16 cellular contexts compared by ENCODE assay signal in genomic region chr20:63732118-63733095, GRCh38. TPM values are rescaled to one million over a fixed set of nuclear protein-coding genes. Genes with fewer than 3 reads are reported as not detected.
A peak's percentile ranks its signal among the peaks of the same experiment; 100 is the strongest.
DNase-seq lines count a peak whose midpoint lies in the region; ATAC-seq, FAIRE-seq and TF ChIP-seq lines count a peak whose summit lies in the region.
"Had no signal": no experiment of that assay in that cellular context is flagged by ENCODE, and none has a peak within 500 bp of the region (broad histone marks: within the 10 kb centered on the region; RNA-seq: fewer than 3 reads in every experiment).

No MANE protein-coding gene starts in this region.

- no peak overlapping the region for H3K4me3 ChIP-seq in BLaER1
- no peak overlapping the region for H3K4me3 ChIP-seq in OCI-LY3 (ENCODE audit: low read length)
- H3K4me3 ChIP-seq in HepG2 (replicated peaks in 1 of 3; ENCODE audit: insufficient read depth in 1 of 3, low read depth in 2 of 3, low read length in 3 of 3) = no peak overlapping the region
- H3K4me3 ChIP-seq: MG63 had no signal

- DNase-seq in HEK293T (ENCODE audit: extremely low spot score) = no peak
- DNase-seq in HepG2 (ENCODE audit: low spot score) = no peak
- DNase-seq in T-cell = no peak
- no peak for DNase-seq in SKM-1 treated with dmso at 0.1 percent for 144 hours (lab: John Stamatoyannopoulos, UW; ENCODE audit: unreplicated experiment)
- DNase-seq: C1 segment of cervical spinal cord, GF-D8, H9, KG1, MG63, NCI-H1105 treated with DMSO at 0.1 percent for 48 hours, NCI-H1694 treated with DMSO at 0.1 percent for 48 hours had no signal

- ATAC-seq in HepG2 = no peak
- ATAC-seq in GM21529 (IDR thresholded peaks at IDR 0.05; ENCODE audit: unreplicated experiment) = no peak
- no peak for ATAC-seq in T-cell (replicated peaks in 1 of 4)
- no peak for ATAC-seq in HG03521 (IDR thresholded peaks at IDR 0.05; ENCODE audit: unreplicated experiment)
- ATAC-seq: Right ventricle myocardium inferior had no signal

- no peak overlapping the region for H3K4me3 Mint-ChIP-seq in T-cell
- H3K4me3 Mint-ChIP-seq: H9 had no signal

- H3K9me3 ChIP-seq in BLaER1 (no peaks in the 10 kb centered on the region), OCI-LY3 (ENCODE audit: insufficient read depth, low read length) (no peaks in the 10 kb centered on the region), HepG2 (ENCODE audit: low read length) (no peaks in the 10 kb centered on the region)
- H3K9me3 ChIP-seq: MG63 had no signal

- H3K4me1 ChIP-seq in BLaER1 (peaks cover 99% of the 10 kb centered on the region), OCI-LY3 (ENCODE audit: low read length) (peaks cover 67% of the 10 kb centered on the region), HepG2 (ENCODE audit: insufficient read depth, low read length) (peaks cover 57% of the 10 kb centered on the region)

- H3K79me2 ChIP-seq in OCI-LY3 (ENCODE audit: low read length) = peaks cover 18% of the 10 kb centered on the region
- H3K79me2 ChIP-seq in HepG2 (ENCODE audit: insufficient read depth, low read length) = peaks cover 37% of the 10 kb centered on the region

- peak; percentile 82 for FAIRE-seq in HepG2 (lab: Jason Lieb, UNC)

- H3K36me3 Mint-ChIP-seq in T-cell = peaks cover 9% of the 10 kb centered on the region

- H3K4me2 ChIP-seq in BLaER1 (peak overlapping the region; percentile 81), OCI-LY3 (ENCODE audit: low read length) (no peak overlapping the region), HepG2 (ENCODE audit: low read depth, low read length) (no peak overlapping the region)

- no peak overlapping the region for H3K27ac Mint-ChIP-seq in T-cell
- H3K27ac Mint-ChIP-seq: H9 had no signal

- no peaks in the 10 kb centered on the region for H3K27me3 Mint-ChIP-seq in T-cell

- H2AFZ ChIP-seq in OCI-LY3 (ENCODE audit: low read depth, low read length) (no peak overlapping the region), HepG2 (ENCODE audit: low read length) (no peak overlapping the region)

- intact Hi-C loops in HepG2 (cut with micrococcal nuclease; ENCODE audit: unreplicated experiment) = no loop called here

- in situ Hi-C loops in HepG2 (cut with HindIII; ENCODE audit: extremely low pct_ligation_motif_present, low pct_unique_long_range_greater_than_20kb) = no loop called here

- no peak for TF ChIP-seq RAD21 in HepG2 (CRISPR knock-in tag; IDR thresholded peaks at IDR 0.05)

- H3K27me3 ChIP-seq in BLaER1 = no peaks in the 10 kb centered on the region
- no peaks in the 10 kb centered on the region for H3K27me3 ChIP-seq in OCI-LY3 (ENCODE audit: low read depth, low read length)
- H3K27me3 ChIP-seq in HepG2 (ENCODE audit: control insufficient read depth in 1 of 2, insufficient read depth in 2 of 2, low read length in 2 of 2) = no peaks in the 10 kb centered on the region
- H3K27me3 ChIP-seq: MG63 had no signal

- WGBS in HepG2 (ENCODE audit: low lambda C conversion rate) = 87% methylated on average over 38 of the region's 38 CpGs

- peaks cover 29% of the 10 kb centered on the region for H3K36me3 ChIP-seq in BLaER1
- peaks cover 36% of the 10 kb centered on the region for H3K36me3 ChIP-seq in OCI-LY3 (replicated peaks; ENCODE audit: low read depth, low read length)
- peaks cover 30 to 47% of the 10 kb centered on the region in 2 experiments for H3K36me3 ChIP-seq in HepG2 (replicated peaks in 1 of 2; ENCODE audit: control insufficient read depth in 1 of 2, insufficient read depth in 2 of 2, low read length in 2 of 2)

- peaks cover 27 to 45% (median 37%) of the 10 kb centered on the region in 3 donors for H3K4me1 Mint-ChIP-seq in T-cell
- H3K4me1 Mint-ChIP-seq: H9 had no signal

- POLR2A ChIA-PET in HEK293T (lab: Yijun Ruan, JAX) = no interaction called here
- POLR2A ChIA-PET in HepG2 (lab: Yijun Ruan, JAX) = interaction anchor here (7.3 kb wide), 1 partner anchor 25 kb away, joined by 190 read pairs; the partner anchor contains the start of genes ARFRP1 and ZGPAT
- POLR2A ChIA-PET in T-cell (lab: Charles Lee) = no interaction called here

- CTCF ChIA-PET in HEK293T (lab: Yijun Ruan, JAX) (no interaction called here), HepG2 (lab: Yijun Ruan, JAX; ENCODE audit: low intra/inter-chr PET ratio, low total read pairs) (no interaction called here), T-cell (lab: Charles Lee) (no interaction called here)

- 0 out of 2 replicates have a peak overlapping the region, but pooled peaks have one; percentile 29 for H3K9ac ChIP-seq in BLaER1
- no peak overlapping the region for H3K9ac ChIP-seq in OCI-LY3 (ENCODE audit: low read length)
- no peak overlapping the region for H3K9ac ChIP-seq in HepG2 (ENCODE audit: insufficient read depth, low read depth, low read length)

- TF ChIP-seq EP300 in HepG2 (IDR thresholded peaks at IDR 0.05; ENCODE audit: low read depth in 2 of 2, low read length in 2 of 2) = no peak
- no peak for TF ChIP-seq EP300 in HepG2 (CRISPR knock-in tag; IDR thresholded peaks at IDR 0.05; ENCODE audit: borderline replicate concordance)

- TF ChIP-seq CTCF in OCI-LY3 (IDR thresholded peaks at IDR 0.05; ENCODE audit: low read depth, low read length) = no peak
- no peak for TF ChIP-seq CTCF in HepG2 (CRISPR knock-in tag; IDR thresholded peaks at IDR 0.05)

- peak in 1 of 2 experiments; percentile 46; a peak in 1 of 4 replicates for TF ChIP-seq POLR2A in HepG2 (IDR thresholded peaks at IDR 0.05; ENCODE audit: insufficient read depth in 1 of 2, low read depth in 2 of 2, low read length in 2 of 2)

- H3K9me3 Mint-ChIP-seq in T-cell = no peaks in the 10 kb centered on the region
- H3K9me3 Mint-ChIP-seq: H9 had no signal

- H4K20me1 ChIP-seq in BLaER1 = peaks cover 10% of the 10 kb centered on the region
- H4K20me1 ChIP-seq in OCI-LY3 (ENCODE audit: insufficient read depth, low read length) = no peaks in the 10 kb centered on the region
- H4K20me1 ChIP-seq in HepG2 (ENCODE audit: insufficient read depth, low read length) = no peaks in the 10 kb centered on the region

- H3K27ac ChIP-seq in BLaER1 (peak overlapping the region; percentile 85; the same call in 1 of the 2 replicates), OCI-LY3 (ENCODE audit: low read length) (0 out of 2 replicates have a peak overlapping the region, but pooled peaks have one; percentile 99), HepG2 (ENCODE audit: extremely low read length, insufficient read depth, low read length) (no peak overlapping the region)

- BruUV-seq in HepG2 (replicated peaks; lab: Mats Ljungman, UMichigan) = no TSS peak

RNA-seq across cellular contexts. Expression of gene LIME1, which starts 4.1 kb away (rescaled TPM):
- total RNA-seq in HepG2 (2016; rRNA removed; fragmentation: Illumina TruSeq; extraction: Trizol) = 51.5 and 61.5 TPM in 2 replicates
- 59.8 and 81.2 TPM in 2 replicates for total RNA-seq in HepG2 (2016; cell fraction: cytosol; rRNA removed; fragmentation: Illumina TruSeq; extraction: Trizol; ENCODE audit: low read depth)
- 46.5 and 57.9 TPM in 2 replicates for total RNA-seq in HepG2 (2016; cell fraction: insoluble cytoplasmic fraction; rRNA removed; fragmentation: Illumina TruSeq; extraction: Trizol)
- total RNA-seq in HepG2 (2016; cell fraction: membrane; rRNA removed; fragmentation: Illumina TruSeq; extraction: Trizol) = 59.4 and 77.4 TPM in 2 replicates
- 31.7 and 32.4 TPM in 2 replicates for total RNA-seq in HepG2 (2016; cell fraction: nucleus; rRNA removed; fragmentation: Illumina TruSeq; extraction: Trizol)
- polyA plus RNA-seq in HepG2 (2011; rRNA removed) = 13.0 and 23.5 TPM in 2 replicates
- polyA plus RNA-seq in HepG2 (2011; cell fraction: cytosol; rRNA removed) = 20.4 and 43.4 TPM in 2 replicates
- 145 and 202 TPM in 2 replicates for polyA plus RNA-seq in HepG2 (2011; cell fraction: nucleus; rRNA removed)
- 14.6 and 20.3 TPM in 2 replicates for polyA plus RNA-seq in HepG2 (2012)
- polyA plus RNA-seq in HepG2 (2016; cell fraction: cytosol; fragmentation: Illumina TruSeq; extraction: Trizol; ENCODE audit: low read depth) = 90.7 and 108 TPM in 2 replicates
- 72.4 and 82.2 TPM in 2 replicates for polyA plus RNA-seq in HepG2 (2016; cell fraction: insoluble cytoplasmic fraction; fragmentation: Illumina TruSeq; extraction: Trizol; ENCODE audit: low read depth)
- polyA plus RNA-seq in HepG2 (2016; cell fraction: membrane; fragmentation: Illumina TruSeq; extraction: Trizol; ENCODE audit: low read depth) = 75.9 and 77.5 TPM in 2 replicates
- polyA plus RNA-seq in HepG2 (2016; cell fraction: nucleus; fragmentation: Illumina TruSeq; extraction: Trizol; ENCODE audit: insufficient read depth, low read depth) = 89.9 and 96.0 TPM in 2 replicates
- polyA minus RNA-seq in HepG2 (2011; rRNA and poly(A)+ RNA removed; ENCODE audit: low replicate concordance) = 2.1 and 20.3 TPM in 2 replicates
- 22.2 and 31.7 TPM in 2 replicates for polyA minus RNA-seq in HepG2 (2011; cell fraction: cytosol; rRNA and poly(A)+ RNA removed)
- 13.2 and 15.8 TPM in 2 replicates for polyA minus RNA-seq in HepG2 (2011; cell fraction: nucleus; rRNA and poly(A)+ RNA removed)
- total RNA-seq in T-cell = 100 to 1,000 TPM; 144 to 248 (median 172) TPM

RNA-seq across cellular contexts. Expression of gene SLC2A4RG, which starts 7.2 kb away (rescaled TPM):
- total RNA-seq in HepG2 (2016; rRNA removed; fragmentation: Illumina TruSeq; extraction: Trizol) (47.4 and 91.4 TPM in 2 replicates), T-cell (100 to 1,000 TPM; 110 to 173 (median 135) TPM)
- 129 and 134 TPM in 2 replicates for total RNA-seq in HepG2 (2016; cell fraction: cytosol; rRNA removed; fragmentation: Illumina TruSeq; extraction: Trizol; ENCODE audit: low read depth)
- 39.6 and 94.5 TPM in 2 replicates for total RNA-seq in HepG2 (2016; cell fraction: insoluble cytoplasmic fraction; rRNA removed; fragmentation: Illumina TruSeq; extraction: Trizol)
- 171 and 186 TPM in 2 replicates for total RNA-seq in HepG2 (2016; cell fraction: membrane; rRNA removed; fragmentation: Illumina TruSeq; extraction: Trizol)
- total RNA-seq in HepG2 (2016; cell fraction: nucleus; rRNA removed; fragmentation: Illumina TruSeq; extraction: Trizol) = 92.1 and 130 TPM in 2 replicates
- polyA plus RNA-seq in HepG2 (2011; rRNA removed) = 95.9 and 105 TPM in 2 replicates
- 36.7 and 62.3 TPM in 2 replicates for polyA plus RNA-seq in HepG2 (2011; cell fraction: cytosol; rRNA removed)
- 581 and 754 TPM in 2 replicates for polyA plus RNA-seq in HepG2 (2011; cell fraction: nucleus; rRNA removed)
- polyA plus RNA-seq in HepG2 (2012) = 65.4 and 92.2 TPM in 2 replicates
- 354 and 372 TPM in 2 replicates for polyA plus RNA-seq in HepG2 (2016; cell fraction: cytosol; fragmentation: Illumina TruSeq; extraction: Trizol; ENCODE audit: low read depth)
- 107 and 130 TPM in 2 replicates for polyA plus RNA-seq in HepG2 (2016; cell fraction: insoluble cytoplasmic fraction; fragmentation: Illumina TruSeq; extraction: Trizol; ENCODE audit: low read depth)
- 352 and 381 TPM in 2 replicates for polyA plus RNA-seq in HepG2 (2016; cell fraction: membrane; fragmentation: Illumina TruSeq; extraction: Trizol; ENCODE audit: low read depth)
- 510 and 535 TPM in 2 replicates for polyA plus RNA-seq in HepG2 (2016; cell fraction: nucleus; fragmentation: Illumina TruSeq; extraction: Trizol; ENCODE audit: insufficient read depth, low read depth)
- 23.9 and 51.3 TPM in 2 replicates for polyA minus RNA-seq in HepG2 (2011; rRNA and poly(A)+ RNA removed; ENCODE audit: low replicate concordance)
- polyA minus RNA-seq in HepG2 (2011; cell fraction: cytosol; rRNA and poly(A)+ RNA removed) = 24.3 and 27.0 TPM in 2 replicates
- 61.3 and 75.8 TPM in 2 replicates for polyA minus RNA-seq in HepG2 (2011; cell fraction: nucleus; rRNA and poly(A)+ RNA removed)

RNA-seq across cellular contexts. Expression of gene ZGPAT, which starts 24.6 kb away (rescaled TPM):
- total RNA-seq in HepG2 (2016; rRNA removed; fragmentation: Illumina TruSeq; extraction: Trizol) (40.2 and 41.9 TPM in 2 replicates), T-cell (10 to 100 TPM; 42.7 to 71.0 (median 59.0) TPM)
- total RNA-seq in HepG2 (2016; cell fraction: cytosol; rRNA removed; fragmentation: Illumina TruSeq; extraction: Trizol; ENCODE audit: low read depth) = 34.8 and 37.0 TPM in 2 replicates
- total RNA-seq in HepG2 (2016; cell fraction: insoluble cytoplasmic fraction; rRNA removed; fragmentation: Illumina TruSeq; extraction: Trizol) = 37.7 and 46.6 TPM in 2 replicates
- 18.3 and 22.0 TPM in 2 replicates for total RNA-seq in HepG2 (2016; cell fraction: membrane; rRNA removed; fragmentation: Illumina TruSeq; extraction: Trizol)
- 23.9 and 24.8 TPM in 2 replicates for total RNA-seq in HepG2 (2016; cell fraction: nucleus; rRNA removed; fragmentation: Illumina TruSeq; extraction: Trizol)
- 23.0 and 32.8 TPM in 2 replicates for polyA plus RNA-seq in HepG2 (2011; rRNA removed)
- polyA plus RNA-seq in HepG2 (2011; cell fraction: cytosol; rRNA removed) = 17.1 and 24.8 TPM in 2 replicates
- polyA plus RNA-seq in HepG2 (2011; cell fraction: nucleus; rRNA removed) = 93.0 and 104 TPM in 2 replicates
- 16.8 and 17.7 TPM in 2 replicates for polyA plus RNA-seq in HepG2 (2012)
- 4.5 and 5.1 TPM in 2 replicates for polyA plus RNA-seq in HepG2 (2016; cell fraction: cytosol; fragmentation: Illumina TruSeq; extraction: Trizol; ENCODE audit: low read depth)
- polyA plus RNA-seq in HepG2 (2016; cell fraction: insoluble cytoplasmic fraction; fragmentation: Illumina TruSeq; extraction: Trizol; ENCODE audit: low read depth) = 36.0 and 43.8 TPM in 2 replicates
- 9.1 and 10.0 TPM in 2 replicates for polyA plus RNA-seq in HepG2 (2016; cell fraction: membrane; fragmentation: Illumina TruSeq; extraction: Trizol; ENCODE audit: low read depth)
- polyA plus RNA-seq in HepG2 (2016; cell fraction: nucleus; fragmentation: Illumina TruSeq; extraction: Trizol; ENCODE audit: insufficient read depth, low read depth) = 70.9 and 80.9 TPM in 2 replicates
- 12.8 and 40.1 TPM in 2 replicates for polyA minus RNA-seq in HepG2 (2011; rRNA and poly(A)+ RNA removed; ENCODE audit: low replicate concordance)
- polyA minus RNA-seq in HepG2 (2011; cell fraction: cytosol; rRNA and poly(A)+ RNA removed) = 9.3 and 9.5 TPM in 2 replicates
- polyA minus RNA-seq in HepG2 (2011; cell fraction: nucleus; rRNA and poly(A)+ RNA removed) = 13.8 and 15.9 TPM in 2 replicates

RNA-seq across cellular contexts. Expression of gene ARFRP1, which starts 24.6 kb away (rescaled TPM):
- total RNA-seq in HepG2 (2016; rRNA removed; fragmentation: Illumina TruSeq; extraction: Trizol) = 33.7 and 51.1 TPM in 2 replicates
- 9.6 and 11.5 TPM in 2 replicates for total RNA-seq in HepG2 (2016; cell fraction: cytosol; rRNA removed; fragmentation: Illumina TruSeq; extraction: Trizol; ENCODE audit: low read depth)
- 31.8 and 53.2 TPM in 2 replicates for total RNA-seq in HepG2 (2016; cell fraction: insoluble cytoplasmic fraction; rRNA removed; fragmentation: Illumina TruSeq; extraction: Trizol)
- total RNA-seq in HepG2 (2016; cell fraction: membrane; rRNA removed; fragmentation: Illumina TruSeq; extraction: Trizol) = 22.2 and 23.1 TPM in 2 replicates
- total RNA-seq in HepG2 (2016; cell fraction: nucleus; rRNA removed; fragmentation: Illumina TruSeq; extraction: Trizol) = 37.5 and 46.0 TPM in 2 replicates
- 32.0 and 42.8 TPM in 2 replicates for polyA plus RNA-seq in HepG2 (2011; rRNA removed)
- 48.5 and 49.6 TPM in 2 replicates for polyA plus RNA-seq in HepG2 (2011; cell fraction: cytosol; rRNA removed)
- 123 and 125 TPM in 2 replicates for polyA plus RNA-seq in HepG2 (2011; cell fraction: nucleus; rRNA removed)
- 26.6 and 30.7 TPM in 2 replicates for polyA plus RNA-seq in HepG2 (2012)
- polyA plus RNA-seq in HepG2 (2016; cell fraction: cytosol; fragmentation: Illumina TruSeq; extraction: Trizol; ENCODE audit: low read depth) = 8.8 and 9.1 TPM in 2 replicates
- 30.0 and 34.6 TPM in 2 replicates for polyA plus RNA-seq in HepG2 (2016; cell fraction: insoluble cytoplasmic fraction; fragmentation: Illumina TruSeq; extraction: Trizol; ENCODE audit: low read depth)
- 12.6 and 13.5 TPM in 2 replicates for polyA plus RNA-seq in HepG2 (2016; cell fraction: membrane; fragmentation: Illumina TruSeq; extraction: Trizol; ENCODE audit: low read depth)
- polyA plus RNA-seq in HepG2 (2016; cell fraction: nucleus; fragmentation: Illumina TruSeq; extraction: Trizol; ENCODE audit: insufficient read depth, low read depth) = 86.0 and 91.0 TPM in 2 replicates
- polyA minus RNA-seq in HepG2 (2011; rRNA and poly(A)+ RNA removed; ENCODE audit: low replicate concordance) = 28.5 and 35.1 TPM in 2 replicates
- 10.4 and 12.4 TPM in 2 replicates for polyA minus RNA-seq in HepG2 (2011; cell fraction: cytosol; rRNA and poly(A)+ RNA removed)
- 55.9 and 67.1 TPM in 2 replicates for polyA minus RNA-seq in HepG2 (2011; cell fraction: nucleus; rRNA and poly(A)+ RNA removed)
- 100 to 1,000 TPM in 2 of 5 donors, 10 to 100 TPM in 3; 58.5 to 102 (median 99.5) TPM for total RNA-seq in T-cell

RNA-seq across cellular contexts. Expression of gene TNFRSF6B, which starts 36.0 kb away (rescaled TPM):
- not detected in 2 replicates for total RNA-seq in HepG2 (2016; rRNA removed; fragmentation: Illumina TruSeq; extraction: Trizol)
- total RNA-seq in HepG2 (2016; cell fraction: cytosol; rRNA removed; fragmentation: Illumina TruSeq; extraction: Trizol; ENCODE audit: low read depth) = not detected in 2 replicates
- total RNA-seq in HepG2 (2016; cell fraction: insoluble cytoplasmic fraction; rRNA removed; fragmentation: Illumina TruSeq; extraction: Trizol) = not detected in 2 replicates
- not detected in 2 replicates for total RNA-seq in HepG2 (2016; cell fraction: membrane; rRNA removed; fragmentation: Illumina TruSeq; extraction: Trizol)
- total RNA-seq in HepG2 (2016; cell fraction: nucleus; rRNA removed; fragmentation: Illumina TruSeq; extraction: Trizol) = not detected in 2 replicates
- 0.24 and 0.86 TPM in 2 replicates for polyA plus RNA-seq in HepG2 (2011; rRNA removed)
- polyA plus RNA-seq in HepG2 (2011; cell fraction: cytosol; rRNA removed) = 0.45 and 1.3 TPM in 2 replicates
- polyA plus RNA-seq in HepG2 (2011; cell fraction: nucleus; rRNA removed) = 22.5 and 36.0 TPM in 2 replicates
- 0.55 TPM in 1 of 2 replicates, not detected in the other for polyA plus RNA-seq in HepG2 (2012)
- polyA plus RNA-seq in HepG2 (2016; cell fraction: cytosol; fragmentation: Illumina TruSeq; extraction: Trizol; ENCODE audit: low read depth) = 0.45 and 0.48 TPM in 2 replicates
- polyA plus RNA-seq in HepG2 (2016; cell fraction: insoluble cytoplasmic fraction; fragmentation: Illumina TruSeq; extraction: Trizol; ENCODE audit: low read depth) = 0.32 TPM in 1 of 2 replicates, not detected in the other
- polyA plus RNA-seq in HepG2 (2016; cell fraction: membrane; fragmentation: Illumina TruSeq; extraction: Trizol; ENCODE audit: low read depth) = 0.37 and 0.71 TPM in 2 replicates
- not detected in 2 replicates for polyA plus RNA-seq in HepG2 (2016; cell fraction: nucleus; fragmentation: Illumina TruSeq; extraction: Trizol; ENCODE audit: insufficient read depth, low read depth)
- polyA minus RNA-seq in HepG2 (2011; rRNA and poly(A)+ RNA removed; ENCODE audit: low replicate concordance) = not detected in 2 replicates
- not detected in 2 replicates for polyA minus RNA-seq in HepG2 (2011; cell fraction: cytosol; rRNA and poly(A)+ RNA removed)
- not detected in 2 replicates for polyA minus RNA-seq in HepG2 (2011; cell fraction: nucleus; rRNA and poly(A)+ RNA removed)
- total RNA-seq in T-cell = 1 to 10 TPM in 2 of 5 donors, under 1 TPM in 2, not detected in 1; 0.37 to 1.5 (median 0.91) TPM
- total RNA-seq: H9 had no signal
